27 cellular contexts compared by ENCODE assay signal in genomic region chr16:60414617-60415016, GRCh38.
"Had no signal": no experiment of that assay in that cellular context is flagged by ENCODE, and none has a peak within 500 bp of the region (broad histone marks: within the 10 kb centered on the region; RNA-seq: fewer than 3 reads in every experiment).

No MANE protein-coding gene starts in this region.

- H3K36me3 Mint-ChIP-seq: activated naive CD8-positive, alpha-beta T cell had no signal

- H3K4me3 Mint-ChIP-seq: activated CD4-positive, alpha-beta memory T cell treated with anti-CD3 and anti-CD28 coated beads, Interleukin-2, amount 10 ng/mL, durations not matched to agents 7 days and 5 days; activated CD4-positive, alpha-beta T cell treated with anti-CD3 and anti-CD28 coated beads, Interleukin-2, amount 10 ng/mL, durations not matched to agents 7 days and 5 days; activated naive CD8-positive, alpha-beta T cell; activated T-cell treated with anti-CD3 and anti-CD28 coated beads, Interleukin-2, amount 50 U/mL, for 4 hours; activated T-helper 17 cell treated with anti-CD3 and anti-CD28 coated beads, Interleukin-2, amount 50 U/mL, for 72 hours; effector memory CD8-positive, alpha-beta T cell had no signal

- DNase-seq: activated CD4-positive, alpha-beta memory T cell treated with anti-CD3 and anti-CD28 coated beads, Interleukin-2, amount 10 ng/mL, durations not matched to agents 7 days and 5 days; activated CD4-positive, alpha-beta T cell treated with anti-CD3 and anti-CD28 coated beads for 1 hour; activated CD4-positive, alpha-beta T cell treated with anti-CD3 and anti-CD28 coated beads for 4 hours; activated CD4-positive, alpha-beta T cell treated with anti-CD3 and anti-CD28 coated beads, Interleukin-2, amount 10 ng/mL, durations not matched to agents 7 days and 5 days; activated CD4-positive, alpha-beta T cell treated with anti-CD3 and anti-CD28 coated beads, Interleukin-2, amount 50 U/mL, for 4 hours; activated effector memory CD4-positive, alpha-beta T cell treated with Interleukin-2 at 50 U/mL for 16 hours; activated gamma-delta T cell treated with Interleukin-2 at 50 U/mL for 16 hours; activated naive CD4-positive, alpha-beta T cell treated with anti-CD3 and anti-CD28 coated beads, Interleukin-2, amount 50 U/mL, for 16 hours; activated naive CD4-positive, alpha-beta T cell treated with Interleukin-2 at 50 U/mL for 16 hours; activated T-cell treated with anti-CD3 and anti-CD28 coated beads, Interleukin-2, amount 50 U/mL, for 4 hours; amniotic stem cell; anterior cingulate cortex; body of pancreas; caudate nucleus; cortex of kidney; dermis blood vessel endothelial cell; effector CD4-positive, alpha-beta T cell; effector memory CD8-positive, alpha-beta T cell; erythroblast; foreskin keratinocyte; gastrocnemius medialis; glutamatergic neuron; T-helper 2 cell had no signal

- H3K4me3 ChIP-seq: body of pancreas, esophagus muscularis mucosa, gastrocnemius medialis had no signal

- H3K27ac ChIP-seq: body of pancreas, esophagus muscularis mucosa, foreskin keratinocyte, gastrocnemius medialis had no signal

- H3K27me3 ChIP-seq: body of pancreas, esophagus muscularis mucosa, foreskin keratinocyte, gastrocnemius medialis had no signal

- H3K27ac Mint-ChIP-seq: activated CD4-positive, alpha-beta memory T cell treated with anti-CD3 and anti-CD28 coated beads, Interleukin-2, amount 10 ng/mL, durations not matched to agents 7 days and 5 days; activated CD4-positive, alpha-beta T cell treated with anti-CD3 and anti-CD28 coated beads, Interleukin-2, amount 10 ng/mL, durations not matched to agents 7 days and 5 days; activated naive CD8-positive, alpha-beta T cell; activated T-helper 17 cell treated with anti-CD3 and anti-CD28 coated beads, Interleukin-2, amount 50 U/mL, for 72 hours; effector memory CD8-positive, alpha-beta T cell had no signal

- H3K27me3 Mint-ChIP-seq: activated CD4-positive, alpha-beta memory T cell treated with anti-CD3 and anti-CD28 coated beads, Interleukin-2, amount 10 ng/mL, durations not matched to agents 7 days and 5 days; activated CD4-positive, alpha-beta T cell treated with anti-CD3 and anti-CD28 coated beads, Interleukin-2, amount 10 ng/mL, durations not matched to agents 7 days and 5 days; activated naive CD8-positive, alpha-beta T cell; activated T-helper 17 cell treated with anti-CD3 and anti-CD28 coated beads, Interleukin-2, amount 50 U/mL, for 72 hours; effector memory CD8-positive, alpha-beta T cell had no signal

- H3K36me3 ChIP-seq: esophagus muscularis mucosa, gastrocnemius medialis had no signal

- FAIRE-seq: colon had no signal

- H3K4me1 Mint-ChIP-seq: activated CD4-positive, alpha-beta memory T cell treated with anti-CD3 and anti-CD28 coated beads, Interleukin-2, amount 10 ng/mL, durations not matched to agents 7 days and 5 days; activated CD4-positive, alpha-beta T cell treated with anti-CD3 and anti-CD28 coated beads, Interleukin-2, amount 10 ng/mL, durations not matched to agents 7 days and 5 days; activated T-helper 17 cell treated with anti-CD3 and anti-CD28 coated beads, Interleukin-2, amount 50 U/mL, for 72 hours had no signal

- ATAC-seq: activated T-cell treated with anti-CD3 and anti-CD28 coated beads, Interleukin-2, amount 50 U/mL, for 4 hours; activated T-helper 17 cell treated with anti-CD3 and anti-CD28 coated beads, Interleukin-2, amount 50 U/mL, for 72 hours; body of pancreas; effector memory CD8-positive, alpha-beta T cell; foreskin keratinocyte; gastrocnemius medialis had no signal

- H3K4me1 ChIP-seq: body of pancreas, esophagus muscularis mucosa, foreskin keratinocyte, gastrocnemius medialis had no signal

- H3K9me3 ChIP-seq: body of pancreas, esophagus muscularis mucosa, gastrocnemius medialis had no signal
